8 cellular contexts compared by ENCODE assay signal in genomic region chr22:38707346-38707745, GRCh38. TPM values are rescaled to one million over a fixed set of nuclear protein-coding genes. Genes with fewer than 3 reads are reported as not detected.
DNase-seq lines count a peak whose midpoint lies in the region; ATAC-seq and TF ChIP-seq lines count a peak whose summit lies in the region.

No MANE protein-coding gene starts in this region.

- DNase-seq in AML-193 (lab: John Stamatoyannopoulos, UW), result peak; percentile 23 to 24
- peak in 1 of 2 experiments; percentile 66 for DNase-seq in HL-60 (ENCODE audit: low read depth in 1 of 2, low spot score in 1 of 2)
- no peak for DNase-seq in astrocyte of the cerebellum (ENCODE audit: low read depth)
- no peak for DNase-seq in germinal center (ENCODE audit: low spot score)
- no peak for DNase-seq in DMS 273 (lab: John Stamatoyannopoulos, UW; ENCODE audit: unreplicated experiment)

- ATAC-seq in HG03571 (IDR thresholded peaks at IDR 0.05; ENCODE audit: unreplicated experiment) (no peak), GM18867 (IDR thresholded peaks at IDR 0.05; ENCODE audit: unreplicated experiment) (no peak)

- H3K27ac ChIP-seq in HL-60 (replicated peaks), result peak overlapping the region; percentile 88

- H3K27me3 ChIP-seq in HL-60 (ENCODE audit: insufficient read depth, poor library complexity, severe bottlenecking), result no peaks in the 10 kb centered on the region
- no peaks in the 10 kb centered on the region for H3K27me3 ChIP-seq in mononuclear cell (ENCODE audit: insufficient read depth, low read length)

- in situ Hi-C loops in astrocyte of the cerebellum (cut with HindIII; ENCODE audit: low sequenced_read_pairs), result no loop called here

- H3K4me3 ChIP-seq in HL-60 (replicated peaks; ENCODE audit: insufficient read depth, low read length) (peak overlapping the region; percentile 88), astrocyte of the cerebellum (ENCODE audit: low read depth, low read length) (peak overlapping the region; percentile 93), mononuclear cell (ENCODE audit: low read length) (peak overlapping the region; percentile 64)

- TF ChIP-seq CTCF in HL-60 (IDR thresholded peaks at IDR 0.05; ENCODE audit: insufficient read depth, low read length), result no peak
- TF ChIP-seq CTCF in astrocyte of the cerebellum (IDR thresholded peaks at IDR 0.05; ENCODE audit: low read depth, low read length, missing control alignments), result no peak

- no peaks in the 10 kb centered on the region for H3K9me3 ChIP-seq in mononuclear cell (ENCODE audit: low read depth, low read length)

- H3K4me1 ChIP-seq in mononuclear cell (ENCODE audit: insufficient read depth, low read length), result peaks cover 46% of the 10 kb centered on the region

RNA-seq across cellular contexts. Expression of gene GTPBP1, which starts 1.6 kb away (rescaled TPM):
- 116 TPM for total RNA-seq in mononuclear cell

RNA-seq across cellular contexts. Expression of gene JOSD1, which starts 6.6 kb away (rescaled TPM):
- total RNA-seq in mononuclear cell, result 187 TPM

RNA-seq across cellular contexts. Expression of gene TOMM22, which starts 25.6 kb away (rescaled TPM):
- 50.8 TPM for total RNA-seq in mononuclear cell

RNA-seq across cellular contexts. Expression of gene SUN2, which starts 48.5 kb away (rescaled TPM):
- total RNA-seq in mononuclear cell, result 190 TPM

RNA-seq across cellular contexts. Expression of gene CBY1, which starts 50.9 kb away (rescaled TPM):
- 1.4 TPM for total RNA-seq in mononuclear cell

Comparison
In these comparisons a context has a peak if more than half of its experiments do, and no peak if none do; other contexts are left out.
1. DNase-seq: peak in AML-193 (2 of 2); none in astrocyte of the cerebellum (single experiment), germinal center (single experiment) and DMS 273 (single experiment).
2. Peak in every context shown above with its lines, with median percentiles within 50 percentile points of each other: H3K4me3 ChIP-seq.